In the genomic region with DNA sequence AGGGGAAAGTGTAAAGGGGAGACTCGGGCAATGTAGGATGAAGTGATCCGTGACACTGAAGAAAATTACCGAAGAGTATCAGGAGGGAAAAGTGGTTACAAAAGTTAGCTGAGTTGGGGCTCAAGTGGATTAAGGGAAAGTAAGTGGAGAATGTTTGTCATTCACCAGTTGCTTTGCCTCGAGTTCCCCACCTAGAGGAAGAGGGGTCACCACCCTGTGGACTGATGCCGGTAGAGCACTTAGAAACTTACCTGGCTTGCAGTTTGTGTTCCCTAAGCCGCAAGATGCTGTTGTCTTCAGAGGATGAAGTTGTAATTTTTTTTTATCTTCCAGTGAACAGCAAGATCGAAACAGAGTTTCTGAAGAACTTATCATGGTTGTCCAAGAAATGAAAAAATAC, we compare ENCODE assay signal across 8 cellular contexts. TPM values are rescaled to one million over a fixed set of nuclear protein-coding genes. Genes with fewer than 3 reads are reported as not detected.
DNase-seq lines count a peak whose midpoint lies in the region; ATAC-seq and TF ChIP-seq lines count a peak whose summit lies in the region.

No MANE protein-coding gene starts in this region.

- H3K27me3 ChIP-seq in breast epithelium (no peaks in the 10 kb centered on the region), ascending aorta (no peaks in the 10 kb centered on the region), lower lobe of right lung (ENCODE audit: low read depth) (no peaks in the 10 kb centered on the region), transverse colon (no peaks in the 10 kb centered on the region)

- no peaks in the 10 kb centered on the region for H3K36me3 ChIP-seq in breast epithelium
- peaks cover 17 to 36% of the 10 kb centered on the region in 2 donors for H3K36me3 ChIP-seq in ascending aorta
- peaks cover 49% of the 10 kb centered on the region for H3K36me3 ChIP-seq in lower lobe of right lung
- H3K36me3 ChIP-seq in transverse colon, result peaks cover 0 to 27% (median 3%) of the 10 kb centered on the region in 4 donors

- H3K4me1 Mint-ChIP-seq in MCF 10A (ENCODE audit: insufficient read depth, unreplicated experiment), result no peaks in the 10 kb centered on the region

- DNase-seq in breast epithelium (ENCODE audit: low spot score in 2 of 2) (no peak), MCF 10A (ENCODE audit: unreplicated experiment) (no peak), ascending aorta (ENCODE audit: low spot score in 2 of 2) (no peak), lower lobe of right lung (no peak), transverse colon (no peak), NCI-H1048 (lab: John Stamatoyannopoulos, UW) (no peak), NCI-H187 (lab: John Stamatoyannopoulos, UW) (no peak), GM13976 (ENCODE audit: low spot score) (no peak)

- H3K4me3 ChIP-seq in breast epithelium (peak overlapping the region; percentile 59 to 90 (median 72)), ascending aorta (peak overlapping the region; percentile 80 to 84), lower lobe of right lung (peak overlapping the region; percentile 66), transverse colon (peak overlapping the region; percentile 38 to 55 (median 51))

- BruUV-seq in MCF 10A (replicated peaks; lab: Mats Ljungman, UMichigan), result no TSS peak

- TF ChIP-seq EP300 in transverse colon (IDR thresholded peaks at IDR 0.05; ENCODE audit: low read depth), result no peak

- H3K9me3 Mint-ChIP-seq in MCF 10A (ENCODE audit: unreplicated experiment), result peaks cover 6% of the 10 kb centered on the region

- no peak overlapping the region for H3K27ac Mint-ChIP-seq in MCF 10A (ENCODE audit: low read depth, unreplicated experiment)

- peaks cover 10% of the 10 kb centered on the region for H3K36me3 Mint-ChIP-seq in MCF 10A (ENCODE audit: insufficient read depth, unreplicated experiment)

- ATAC-seq in lower lobe of right lung, result no peak

- CTCF ChIA-PET in MCF 10A (lab: Yijun Ruan, JAX), result interaction anchor here (0.6 kb wide), 1 partner anchor 26 kb away, joined by 3 read pairs; no protein-coding TSS in a partner anchor

- intact Hi-C loops in breast epithelium (cut with DNase I; ENCODE audit: low total_unique reads) (no loop called here), MCF 10A (cut with micrococcal nuclease) (no loop called here), ascending aorta (cut with DNase I) (no loop called here), lower lobe of right lung (cut with DNase I) (no loop called here), transverse colon (cut with DNase I; ENCODE audit: low total_unique reads) (no loop called here)

- peaks cover 0 to 5% of the 10 kb centered on the region in 2 donors for H3K4me1 ChIP-seq in breast epithelium
- H3K4me1 ChIP-seq in ascending aorta, result peaks cover 0 to 16% of the 10 kb centered on the region in 2 donors
- H3K4me1 ChIP-seq in lower lobe of right lung, result peaks cover 42% of the 10 kb centered on the region
- H3K4me1 ChIP-seq in transverse colon, result peaks cover 0 to 43% (median 15%) of the 10 kb centered on the region in 4 donors

- no peak for TF ChIP-seq POLR2A in breast epithelium (IDR thresholded peaks at IDR 0.05)
- TF ChIP-seq POLR2A in transverse colon (IDR thresholded peaks at IDR 0.05), result no peak

- POLR2A ChIA-PET in MCF 10A (lab: Yijun Ruan, JAX), result no interaction called here

- H3K27ac ChIP-seq in breast epithelium (peak overlapping the region in 1 of 2 donors; percentile 94), ascending aorta (peak overlapping the region; percentile 85 to 93), lower lobe of right lung (peak overlapping the region; percentile 91), transverse colon (peak overlapping the region; percentile 88 to 90 (median 90))

- in situ Hi-C loops in transverse colon (cut with MboI; ENCODE audit: low pct_ligation_motif_present in 1 of 4, low pct_unique_long_range_greater_than_20kb in 1 of 4, low sequenced_read_pairs in 3 of 4), result no loop called here
- in situ Hi-C loops in GM13976 (cut with MboI; ENCODE audit: low sequenced_read_pairs, unreplicated experiment), result no loop called here

- H3K9me3 ChIP-seq in breast epithelium (no peaks in the 10 kb centered on the region), ascending aorta (no peaks in the 10 kb centered on the region), lower lobe of right lung (peaks cover under 1% of the 10 kb centered on the region), transverse colon (no peaks in the 10 kb centered on the region)

- no peak overlapping the region for H3K4me3 Mint-ChIP-seq in MCF 10A (ENCODE audit: unreplicated experiment)

- H3K27me3 Mint-ChIP-seq in MCF 10A (ENCODE audit: insufficient read depth, unreplicated experiment), result no peaks in the 10 kb centered on the region

- TF ChIP-seq CTCF in breast epithelium (IDR thresholded peaks at IDR 0.05) (no peak), MCF 10A (IDR thresholded peaks at IDR 0.05; ENCODE audit: unreplicated experiment) (no peak), ascending aorta (IDR thresholded peaks at IDR 0.05) (no peak), lower lobe of right lung (IDR thresholded peaks at IDR 0.05) (no peak), transverse colon (IDR thresholded peaks at IDR 0.05) (no peak), GM13976 (IDR thresholded peaks at IDR 0.05; ENCODE audit: borderline replicate concordance, control extremely low read depth, extremely low read depth, insufficient read depth, missing control alignments) (no peak)

- WGBS in transverse colon (ENCODE audit: low coverage in 1 of 2), 2 donors, result 80 to 83% methylated on average over 7 of the region's 7 CpGs

RNA-seq across cellular contexts. Expression of gene PER3, which starts 1.0 kb away (rescaled TPM):
- total RNA-seq in breast epithelium, result 10 to 100 TPM; 15.4 to 22.9 (median 16.0) TPM
- 0.84 and 1.9 TPM in 2 replicates for total RNA-seq in MCF 10A (2022)
- total RNA-seq in ascending aorta, result 8.1 TPM
- total RNA-seq in lower lobe of right lung, result 35.6 TPM
- total RNA-seq in transverse colon, result 10 to 100 TPM in 3 of 4 donors, 1 to 10 TPM in 1; 3.8 to 23.9 (median 12.9) TPM

RNA-seq across cellular contexts. Expression of gene VAMP3, which starts 14.0 kb away (rescaled TPM):
- 100 to 1,000 TPM in 1 of 3 donors, 10 to 100 TPM in 2; 75.7 to 167 (median 81.2) TPM for total RNA-seq in breast epithelium
- 58.6 and 79.6 TPM in 2 replicates for total RNA-seq in MCF 10A (2022)
- total RNA-seq in ascending aorta, result 79.1 TPM
- 135 TPM for total RNA-seq in lower lobe of right lung
- total RNA-seq in transverse colon, result 10 to 100 TPM; 81.1 to 91.8 (median 85.5) TPM
